8 cellular contexts compared by ENCODE assay signal in genomic region chr13:48828962-48829405, GRCh38.
DNase-seq lines count a peak whose midpoint lies in the region; ATAC-seq and TF ChIP-seq lines count a peak whose summit lies in the region.

No MANE protein-coding gene starts in this region.

- H3K4me2 ChIP-seq in SU-DHL-6 (ENCODE audit: low read depth, low read length, poor library complexity, severe bottlenecking): peak overlapping the region; percentile 0

- CTCF ChIA-PET in naive thymus-derived CD4-positive, alpha-beta T cell (lab: Charles Lee): interaction anchor here (0.9 kb wide), 1 partner anchor 57 kb away, joined by 4 read pairs; no protein-coding TSS in a partner anchor
- CTCF ChIA-PET in A673 (lab: Charles Lee): no interaction called here

- POLR2A ChIA-PET in naive thymus-derived CD4-positive, alpha-beta T cell (lab: Charles Lee): no interaction called here
- POLR2A ChIA-PET in A673 (lab: Charles Lee; ENCODE audit: low non-redundant PET): no interaction called here

- no peaks in the 10 kb centered on the region for H3K27me3 Mint-ChIP-seq in naive thymus-derived CD4-positive, alpha-beta T cell

- no peak overlapping the region for H3K4me3 Mint-ChIP-seq in naive thymus-derived CD4-positive, alpha-beta T cell

- H3K4me3 ChIP-seq in SU-DHL-6 (ENCODE audit: insufficient read depth, low read length, poor library complexity, severe bottlenecking): no peak overlapping the region
- H3K4me3 ChIP-seq in naive thymus-derived CD4-positive, alpha-beta T cell (ENCODE audit: low read length): no peak overlapping the region
- H3K4me3 ChIP-seq in A673 (ENCODE audit: low read depth, low read length, poor library complexity, severe bottlenecking): no peak overlapping the region

- peaks cover 12 to 21% (median 15%) of the 10 kb centered on the region in 7 donors for H3K4me1 Mint-ChIP-seq in naive thymus-derived CD4-positive, alpha-beta T cell

- H3K36me3 Mint-ChIP-seq in naive thymus-derived CD4-positive, alpha-beta T cell: peaks cover 0 to 16% (median 14%) of the 10 kb centered on the region in 5 donors

- H3K9ac ChIP-seq in SU-DHL-6 (ENCODE audit: low read length): no peak overlapping the region

- H3K9me3 ChIP-seq in SU-DHL-6 (ENCODE audit: insufficient read depth, low read length): peaks cover 6% of the 10 kb centered on the region; the same call in 1 of the 2 replicates
- H3K9me3 ChIP-seq in naive thymus-derived CD4-positive, alpha-beta T cell (ENCODE audit: control insufficient read depth in 2 of 3, low read length in 3 of 3): no peaks in the 10 kb centered on the region
- no peaks in the 10 kb centered on the region for H3K9me3 ChIP-seq in A673 (ENCODE audit: low read depth, low read length, poor library complexity, severe bottlenecking)

- no peak overlapping the region for H3K27ac ChIP-seq in SU-DHL-6 (ENCODE audit: low read depth, low read length)
- no peak overlapping the region for H3K27ac ChIP-seq in naive thymus-derived CD4-positive, alpha-beta T cell (ENCODE audit: low read depth, low read length)
- H3K27ac ChIP-seq in A673 (ENCODE audit: low read depth, low read length, poor library complexity, severe bottlenecking): no peak overlapping the region

- H3K4me1 ChIP-seq in naive thymus-derived CD4-positive, alpha-beta T cell (ENCODE audit: control insufficient read depth in 2 of 2, insufficient read depth in 2 of 2, low read length in 2 of 2): peaks cover 10% of the 10 kb centered on the region in 2 donors
- no peaks in the 10 kb centered on the region for H3K4me1 ChIP-seq in A673 (ENCODE audit: insufficient read depth, low read length, poor library complexity, severe bottlenecking)

- H3K27me3 ChIP-seq in SU-DHL-6 (ENCODE audit: low read length) (no peaks in the 10 kb centered on the region), A673 (replicated peaks; ENCODE audit: insufficient read depth, low read depth, low read length, poor library complexity) (no peaks in the 10 kb centered on the region)
- no peaks in the 10 kb centered on the region for H3K27me3 ChIP-seq in naive thymus-derived CD4-positive, alpha-beta T cell (ENCODE audit: control insufficient read depth in 2 of 2, insufficient read depth in 2 of 2, low read length in 2 of 2)

- no TSS peak for BruUV-seq in A673 (replicated peaks; lab: Mats Ljungman, UMichigan)

- H3K9me3 Mint-ChIP-seq in naive thymus-derived CD4-positive, alpha-beta T cell: peaks cover 0 to 24% (median 16%) of the 10 kb centered on the region in 11 donors

- ATAC-seq in GM18511 (IDR thresholded peaks at IDR 0.05; ENCODE audit: unreplicated experiment): peak; percentile 59
- peak; percentile 48 for ATAC-seq in naive thymus-derived CD4-positive, alpha-beta T cell

- H3K36me3 ChIP-seq in SU-DHL-6 (ENCODE audit: low read length) (no peaks in the 10 kb centered on the region), A673 (ENCODE audit: insufficient read depth, low read length, poor library complexity, severe bottlenecking) (no peaks in the 10 kb centered on the region)
- no peaks in the 10 kb centered on the region for H3K36me3 ChIP-seq in naive thymus-derived CD4-positive, alpha-beta T cell (ENCODE audit: control insufficient read depth in 2 of 3, insufficient read depth in 3 of 3, low read length in 3 of 3)

- no peak overlapping the region for H2AFZ ChIP-seq in SU-DHL-6 (ENCODE audit: low read depth, low read length, severe bottlenecking)

- TF ChIP-seq CTCF in SU-DHL-6 (IDR thresholded peaks at IDR 0.05; ENCODE audit: insufficient read depth, low read length, poor library complexity, severe bottlenecking) (no peak), A673 (conservative IDR thresholded peaks at IDR 0.05; ENCODE audit: low read depth, low read length) (no peak)

- H3K9me2 ChIP-seq in SU-DHL-6 (replicated peaks; ENCODE audit: insufficient read depth, low read length): no peaks in the 10 kb centered on the region

- no peaks in the 10 kb centered on the region for H3F3A ChIP-seq in SU-DHL-6 (ENCODE audit: insufficient read depth)

- intact Hi-C loops in naive thymus-derived CD4-positive, alpha-beta T cell (cut with micrococcal nuclease): no loop called here
- intact Hi-C loops in A673 (cut with micrococcal nuclease; ENCODE audit: unreplicated experiment): no loop called here

- no peaks in the 10 kb centered on the region for H4K20me1 ChIP-seq in SU-DHL-6 (ENCODE audit: low read depth, low read length)

- no peaks in the 10 kb centered on the region for H3K79me2 ChIP-seq in SU-DHL-6 (ENCODE audit: insufficient read depth, low read length)

- DNase-seq in NAMALWA (ENCODE audit: low spot score) (peak; percentile 76), A673 (ENCODE audit: low spot score) (no peak), GM19240 (ENCODE audit: insufficient read length, low spot score) (no peak), NCI-H1694 treated with DMSO at 0.1 percent for 48 hours (lab: John Stamatoyannopoulos, UW) (no peak), D341Med (ENCODE audit: low spot score) (no peak)
- no peak for DNase-seq in naive thymus-derived CD4-positive, alpha-beta T cell

- H3K27ac Mint-ChIP-seq in naive thymus-derived CD4-positive, alpha-beta T cell: peak overlapping the region in 1 of 9 donors; percentile 12
